Comparison of ENCODE assay signal across 9 cellular contexts in genomic region chr3:105747056-105747455, GRCh38.
DNase-seq lines count a peak whose midpoint lies in the region; ATAC-seq and TF ChIP-seq lines count a peak whose summit lies in the region.
"Had no signal": no experiment of that assay in that cellular context is flagged by ENCODE, and none has a peak within 500 bp of the region (broad histone marks: within the 10 kb centered on the region; RNA-seq: fewer than 3 reads in every experiment).

No MANE protein-coding gene starts in this region.

- WGBS in SK-N-SH (ENCODE audit: low lambda C conversion rate): 20% methylated on average over 3 of the region's 3 CpGs

- H3K4me1 ChIP-seq in SK-N-SH (ENCODE audit: control insufficient read depth in 1 of 2, insufficient read depth in 2 of 2, low read depth in 1 of 2, low read length in 1 of 2): peaks cover 0 to 12% of the 10 kb centered on the region in 2 experiments; a peak in 2 of 4 replicates

- H3K27ac ChIP-seq in SK-N-SH (ENCODE audit: low read depth in 2 of 2, low read length in 1 of 2): peak overlapping the region; percentile 43 to 58

- no peaks in the 10 kb centered on the region for H3K27me3 ChIP-seq in SK-N-SH (ENCODE audit: insufficient read depth)

- no peak for TF ChIP-seq RAD21 in SK-N-SH (IDR thresholded peaks at IDR 0.05; ENCODE audit: low read length)

- H3K9me2 ChIP-seq in SK-N-SH: no peaks in the 10 kb centered on the region

- H3K4me3 ChIP-seq in SK-N-SH (ENCODE audit: low read depth in 2 of 2, low read length in 1 of 2): no peak overlapping the region

- H3K9me3 ChIP-seq in SK-N-SH: no peaks in the 10 kb centered on the region

- no peak overlapping the region for H2AFZ ChIP-seq in SK-N-SH (ENCODE audit: low read depth)

- CTCF ChIA-PET in SK-N-SH (lab: Yijun Ruan, JAX) (no interaction called here), GM10248 (lab: Yijun Ruan, JAX) (no interaction called here)

- TF ChIP-seq CTCF in SK-N-SH (IDR thresholded peaks at IDR 0.05): no peak
- no peak for TF ChIP-seq CTCF in GM10248 (IDR thresholded peaks at IDR 0.05; ENCODE audit: control extremely low read depth, extremely low read depth, low read depth, missing control alignments)

- H4K20me1 ChIP-seq in SK-N-SH (ENCODE audit: insufficient read depth): no peaks in the 10 kb centered on the region

- H3K9ac ChIP-seq in SK-N-SH: no peak overlapping the region

- peaks cover 8 to 38% of the 10 kb centered on the region in 2 experiments for H3K36me3 ChIP-seq in SK-N-SH (replicated peaks in 1 of 2; ENCODE audit: control insufficient read depth in 1 of 2, insufficient read depth in 2 of 2, low read length in 1 of 2)

- POLR2A ChIA-PET in SK-N-SH (lab: Yijun Ruan, JAX) (no interaction called here), GM10248 (lab: Yijun Ruan, JAX) (interaction anchor here (0.6 kb wide), 1 partner anchor 9 kb away, joined by 4 read pairs; no protein-coding TSS in a partner anchor)

- no peak for ATAC-seq in GM21515 (IDR thresholded peaks at IDR 0.05; ENCODE audit: unreplicated experiment)

- H3F3A ChIP-seq in SK-N-SH (replicated peaks; ENCODE audit: insufficient read depth): peaks cover 7% of the 10 kb centered on the region

- H3K79me2 ChIP-seq in SK-N-SH (ENCODE audit: insufficient read depth): no peaks in the 10 kb centered on the region

- peak; percentile 27 for DNase-seq in GM04504 (ENCODE audit: low read depth)
- DNase-seq in SK-N-SH: no peak
- DNase-seq in fibroblast of gingiva (ENCODE audit: low read depth): peak; percentile 88
- peak; percentile 41 for DNase-seq in putamen (ENCODE audit: low spot score)
- DNase-seq in GM10248 (ENCODE audit: extremely low spot score): no peak
- DNase-seq in pons (ENCODE audit: low spot score): no peak
- no peak for DNase-seq in NOMO-1 (lab: John Stamatoyannopoulos, UW; ENCODE audit: unreplicated experiment in 2 of 2)
- DNase-seq: NCI-H1105 treated with DMSO at 0.1 percent for 48 hours had no signal

- no peak for TF ChIP-seq EP300 in SK-N-SH (IDR thresholded peaks at IDR 0.05; ENCODE audit: borderline replicate concordance in 1 of 2, low read depth in 1 of 2, low read length in 1 of 2)

- H3K4me2 ChIP-seq in SK-N-SH: no peak overlapping the region; the same call in 1 of the 2 replicates

TF ChIP-seq in SK-N-SH, 30 proteins besides CTCF, POLR2A, EP300 and RAD21:
- TF ChIP-seq NFIC (IDR thresholded peaks at IDR 0.05; ENCODE audit: borderline replicate concordance) (peak; percentile 34; the same call in 1 of the 2 replicates), IRF3 (IDR thresholded peaks at IDR 0.05; ENCODE audit: low read depth, low read length) (no peak), MEF2A (IDR thresholded peaks at IDR 0.05; ENCODE audit: borderline replicate concordance, low read depth) (0 out of 2 replicates have a peak, but pooled peaks have one; percentile 4), JUND (IDR thresholded peaks at IDR 0.05) (peak; percentile 66), MXI1 (IDR thresholded peaks at IDR 0.05; ENCODE audit: low read depth, low read length) (no peak), RXRA (IDR thresholded peaks at IDR 0.05; ENCODE audit: borderline replicate concordance, low read depth) (no peak), PBX3 (IDR thresholded peaks at IDR 0.05) (peak; percentile 66), SMC3 (IDR thresholded peaks at IDR 0.05; ENCODE audit: low read depth, low read length) (no peak), EZH2phosphoT487 (IDR thresholded peaks at IDR 0.05; ENCODE audit: borderline replicate concordance, low read depth) (no peak), FOSL2 (IDR thresholded peaks at IDR 0.05; ENCODE audit: borderline replicate concordance, low read depth) (peak; percentile 70; the same call in 1 of the 2 replicates)

Comparison
In these comparisons a context has a peak if more than half of its experiments do, and no peak if none do; other contexts are left out.
1. DNase-seq: peak in GM04504 (single experiment), fibroblast of gingiva (single experiment) and putamen (single experiment); none in SK-N-SH (single experiment), GM10248 (single experiment), pons (single experiment) and NOMO-1 (0 of 2).